2 cellular contexts compared by ENCODE assay signal in the genomic region with DNA sequence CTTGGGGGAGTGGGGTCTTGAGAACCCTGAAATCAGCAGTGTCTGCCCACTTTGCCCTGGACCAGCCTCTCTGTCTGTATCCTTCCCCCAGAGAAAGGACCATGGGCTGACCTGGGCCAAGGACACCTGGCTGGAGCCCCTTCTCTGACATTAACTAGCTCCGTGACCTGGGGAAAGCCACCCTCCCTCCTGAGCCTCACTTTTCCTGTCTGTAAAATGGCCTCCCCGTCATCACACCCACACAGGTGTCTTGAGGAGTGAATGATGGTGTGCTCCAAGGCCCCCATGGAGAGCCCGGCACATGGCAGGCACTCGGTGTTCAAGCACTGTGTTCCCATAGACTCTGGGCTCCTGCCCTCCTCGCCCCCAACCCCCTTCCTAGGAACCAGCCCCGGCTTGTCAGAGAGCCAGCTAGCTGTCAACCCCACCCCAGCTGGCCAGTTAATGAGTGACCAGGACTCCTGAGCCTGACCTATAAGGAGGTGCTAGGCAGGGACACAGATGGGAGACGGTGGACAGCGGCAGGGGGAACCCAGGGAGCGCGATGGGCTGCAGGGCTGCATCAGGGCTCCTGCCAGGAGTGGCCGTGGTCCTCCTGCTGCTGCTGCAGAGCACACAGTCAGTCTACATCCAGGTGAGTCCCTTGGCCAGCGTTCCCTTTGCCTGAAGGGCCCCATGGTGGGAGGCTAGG.
TF ChIP-seq lines count a peak whose summit lies in the region.

A gene (plus strand): TSS at position 504 of the 691 bp plus-strand sequence. CDS start 41 bp downstream, at position 545.

TF ChIP-seq in H1, 55 proteins besides CTCF, POLR2A, EP300 and RAD21 (continues in another document):
- TF ChIP-seq MAFK (IDR thresholded peaks at IDR 0.05; ENCODE audit: low read depth, low read length) (no peak), YY1 (IDR thresholded peaks at IDR 0.05; ENCODE audit: low read depth, low read length) (no peak), JUN (IDR thresholded peaks at IDR 0.05; ENCODE audit: low read depth, low read length) (no peak), RXRA (IDR thresholded peaks at IDR 0.05; ENCODE audit: insufficient read depth, low read depth, low read length) (no peak), NANOG (IDR thresholded peaks at IDR 0.05; ENCODE audit: insufficient read depth, low read depth, low read length, poor library complexity, severe bottlenecking) (no peak), FOSL1 (IDR thresholded peaks at IDR 0.05; ENCODE audit: insufficient read depth, low read depth, low read length) (no peak), SP1 (IDR thresholded peaks at IDR 0.05; ENCODE audit: low read depth, low read length) (no peak), CREB1 (IDR thresholded peaks at IDR 0.05) (no peak), SRF (IDR thresholded peaks at IDR 0.05; ENCODE audit: low read depth, low read length) (no peak), TAF7 (optimal IDR thresholded peaks at IDR 0.05; ENCODE audit: borderline replicate concordance, low read depth, low read length) (no peak), ZNF274 (IDR thresholded peaks at IDR 0.05; ENCODE audit: borderline replicate concordance, extremely low read depth, low read length) (no peak), ASH2L (IDR thresholded peaks at IDR 0.05; ENCODE audit: low read length) (no peak), SUZ12 (IDR thresholded peaks at IDR 0.05; ENCODE audit: low read length) (no peak), HDAC2 (IDR thresholded peaks at IDR 0.05; ENCODE audit: borderline replicate concordance in 1 of 2, low read depth in 2 of 2, low read length in 2 of 2) (no peak)
- TF ChIP-seq, protein P1, sequence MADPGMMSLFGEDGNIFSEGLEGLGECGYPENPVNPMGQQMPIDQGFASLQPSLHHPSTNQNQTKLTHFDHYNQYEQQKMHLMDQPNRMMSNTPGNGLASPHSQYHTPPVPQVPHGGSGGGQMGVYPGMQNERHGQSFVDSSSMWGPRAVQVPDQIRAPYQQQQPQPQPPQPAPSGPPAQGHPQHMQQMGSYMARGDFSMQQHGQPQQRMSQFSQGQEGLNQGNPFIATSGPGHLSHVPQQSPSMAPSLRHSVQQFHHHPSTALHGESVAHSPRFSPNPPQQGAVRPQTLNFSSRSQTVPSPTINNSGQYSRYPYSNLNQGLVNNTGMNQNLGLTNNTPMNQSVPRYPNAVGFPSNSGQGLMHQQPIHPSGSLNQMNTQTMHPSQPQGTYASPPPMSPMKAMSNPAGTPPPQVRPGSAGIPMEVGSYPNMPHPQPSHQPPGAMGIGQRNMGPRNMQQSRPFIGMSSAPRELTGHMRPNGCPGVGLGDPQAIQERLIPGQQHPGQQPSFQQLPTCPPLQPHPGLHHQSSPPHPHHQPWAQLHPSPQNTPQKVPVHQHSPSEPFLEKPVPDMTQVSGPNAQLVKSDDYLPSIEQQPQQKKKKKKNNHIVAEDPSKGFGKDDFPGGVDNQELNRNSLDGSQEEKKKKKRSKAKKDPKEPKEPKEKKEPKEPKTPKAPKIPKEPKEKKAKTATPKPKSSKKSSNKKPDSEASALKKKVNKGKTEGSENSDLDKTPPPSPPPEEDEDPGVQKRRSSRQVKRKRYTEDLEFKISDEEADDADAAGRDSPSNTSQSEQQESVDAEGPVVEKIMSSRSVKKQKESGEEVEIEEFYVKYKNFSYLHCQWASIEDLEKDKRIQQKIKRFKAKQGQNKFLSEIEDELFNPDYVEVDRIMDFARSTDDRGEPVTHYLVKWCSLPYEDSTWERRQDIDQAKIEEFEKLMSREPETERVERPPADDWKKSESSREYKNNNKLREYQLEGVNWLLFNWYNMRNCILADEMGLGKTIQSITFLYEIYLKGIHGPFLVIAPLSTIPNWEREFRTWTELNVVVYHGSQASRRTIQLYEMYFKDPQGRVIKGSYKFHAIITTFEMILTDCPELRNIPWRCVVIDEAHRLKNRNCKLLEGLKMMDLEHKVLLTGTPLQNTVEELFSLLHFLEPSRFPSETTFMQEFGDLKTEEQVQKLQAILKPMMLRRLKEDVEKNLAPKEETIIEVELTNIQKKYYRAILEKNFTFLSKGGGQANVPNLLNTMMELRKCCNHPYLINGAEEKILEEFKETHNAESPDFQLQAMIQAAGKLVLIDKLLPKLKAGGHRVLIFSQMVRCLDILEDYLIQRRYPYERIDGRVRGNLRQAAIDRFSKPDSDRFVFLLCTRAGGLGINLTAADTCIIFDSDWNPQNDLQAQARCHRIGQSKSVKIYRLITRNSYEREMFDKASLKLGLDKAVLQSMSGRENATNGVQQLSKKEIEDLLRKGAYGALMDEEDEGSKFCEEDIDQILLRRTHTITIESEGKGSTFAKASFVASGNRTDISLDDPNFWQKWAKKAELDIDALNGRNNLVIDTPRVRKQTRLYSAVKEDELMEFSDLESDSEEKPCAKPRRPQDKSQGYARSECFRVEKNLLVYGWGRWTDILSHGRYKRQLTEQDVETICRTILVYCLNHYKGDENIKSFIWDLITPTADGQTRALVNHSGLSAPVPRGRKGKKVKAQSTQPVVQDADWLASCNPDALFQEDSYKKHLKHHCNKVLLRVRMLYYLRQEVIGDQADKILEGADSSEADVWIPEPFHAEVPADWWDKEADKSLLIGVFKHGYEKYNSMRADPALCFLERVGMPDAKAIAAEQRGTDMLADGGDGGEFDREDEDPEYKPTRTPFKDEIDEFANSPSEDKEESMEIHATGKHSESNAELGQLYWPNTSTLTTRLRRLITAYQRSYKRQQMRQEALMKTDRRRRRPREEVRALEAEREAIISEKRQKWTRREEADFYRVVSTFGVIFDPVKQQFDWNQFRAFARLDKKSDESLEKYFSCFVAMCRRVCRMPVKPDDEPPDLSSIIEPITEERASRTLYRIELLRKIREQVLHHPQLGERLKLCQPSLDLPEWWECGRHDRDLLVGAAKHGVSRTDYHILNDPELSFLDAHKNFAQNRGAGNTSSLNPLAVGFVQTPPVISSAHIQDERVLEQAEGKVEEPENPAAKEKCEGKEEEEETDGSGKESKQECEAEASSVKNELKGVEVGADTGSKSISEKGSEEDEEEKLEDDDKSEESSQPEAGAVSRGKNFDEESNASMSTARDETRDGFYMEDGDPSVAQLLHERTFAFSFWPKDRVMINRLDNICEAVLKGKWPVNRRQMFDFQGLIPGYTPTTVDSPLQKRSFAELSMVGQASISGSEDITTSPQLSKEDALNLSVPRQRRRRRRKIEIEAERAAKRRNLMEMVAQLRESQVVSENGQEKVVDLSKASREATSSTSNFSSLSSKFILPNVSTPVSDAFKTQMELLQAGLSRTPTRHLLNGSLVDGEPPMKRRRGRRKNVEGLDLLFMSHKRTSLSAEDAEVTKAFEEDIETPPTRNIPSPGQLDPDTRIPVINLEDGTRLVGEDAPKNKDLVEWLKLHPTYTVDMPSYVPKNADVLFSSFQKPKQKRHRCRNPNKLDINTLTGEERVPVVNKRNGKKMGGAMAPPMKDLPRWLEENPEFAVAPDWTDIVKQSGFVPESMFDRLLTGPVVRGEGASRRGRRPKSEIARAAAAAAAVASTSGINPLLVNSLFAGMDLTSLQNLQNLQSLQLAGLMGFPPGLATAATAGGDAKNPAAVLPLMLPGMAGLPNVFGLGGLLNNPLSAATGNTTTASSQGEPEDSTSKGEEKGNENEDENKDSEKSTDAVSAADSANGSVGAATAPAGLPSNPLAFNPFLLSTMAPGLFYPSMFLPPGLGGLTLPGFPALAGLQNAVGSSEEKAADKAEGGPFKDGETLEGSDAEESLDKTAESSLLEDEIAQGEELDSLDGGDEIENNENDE (IDR thresholded peaks at IDR 0.05; ENCODE audit: insufficient replicate concordance, low read length): no peak
- TF ChIP-seq, protein P2, sequence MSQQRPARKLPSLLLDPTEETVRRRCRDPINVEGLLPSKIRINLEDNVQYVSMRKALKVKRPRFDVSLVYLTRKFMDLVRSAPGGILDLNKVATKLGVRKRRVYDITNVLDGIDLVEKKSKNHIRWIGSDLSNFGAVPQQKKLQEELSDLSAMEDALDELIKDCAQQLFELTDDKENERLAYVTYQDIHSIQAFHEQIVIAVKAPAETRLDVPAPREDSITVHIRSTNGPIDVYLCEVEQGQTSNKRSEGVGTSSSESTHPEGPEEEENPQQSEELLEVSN (IDR thresholded peaks at IDR 0.05): no peak

TF ChIP-seq in liver, 16 proteins besides CTCF, POLR2A, EP300 and RAD21:
- no peak for TF ChIP-seq FOXA1 (IDR thresholded peaks at IDR 0.05)
- no peak for TF ChIP-seq TAF1 (conservative IDR thresholded peaks at IDR 0.05)
- TF ChIP-seq FOXA2 (IDR thresholded peaks at IDR 0.05): no peak
- TF ChIP-seq, protein P3, sequence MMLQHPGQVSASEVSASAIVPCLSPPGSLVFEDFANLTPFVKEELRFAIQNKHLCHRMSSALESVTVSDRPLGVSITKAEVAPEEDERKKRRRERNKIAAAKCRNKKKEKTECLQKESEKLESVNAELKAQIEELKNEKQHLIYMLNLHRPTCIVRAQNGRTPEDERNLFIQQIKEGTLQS (IDR thresholded peaks at IDR 0.05): no peak
- no peak for TF ChIP-seq HNF4A (conservative IDR thresholded peaks at IDR 0.05)
- TF ChIP-seq, protein P4, sequence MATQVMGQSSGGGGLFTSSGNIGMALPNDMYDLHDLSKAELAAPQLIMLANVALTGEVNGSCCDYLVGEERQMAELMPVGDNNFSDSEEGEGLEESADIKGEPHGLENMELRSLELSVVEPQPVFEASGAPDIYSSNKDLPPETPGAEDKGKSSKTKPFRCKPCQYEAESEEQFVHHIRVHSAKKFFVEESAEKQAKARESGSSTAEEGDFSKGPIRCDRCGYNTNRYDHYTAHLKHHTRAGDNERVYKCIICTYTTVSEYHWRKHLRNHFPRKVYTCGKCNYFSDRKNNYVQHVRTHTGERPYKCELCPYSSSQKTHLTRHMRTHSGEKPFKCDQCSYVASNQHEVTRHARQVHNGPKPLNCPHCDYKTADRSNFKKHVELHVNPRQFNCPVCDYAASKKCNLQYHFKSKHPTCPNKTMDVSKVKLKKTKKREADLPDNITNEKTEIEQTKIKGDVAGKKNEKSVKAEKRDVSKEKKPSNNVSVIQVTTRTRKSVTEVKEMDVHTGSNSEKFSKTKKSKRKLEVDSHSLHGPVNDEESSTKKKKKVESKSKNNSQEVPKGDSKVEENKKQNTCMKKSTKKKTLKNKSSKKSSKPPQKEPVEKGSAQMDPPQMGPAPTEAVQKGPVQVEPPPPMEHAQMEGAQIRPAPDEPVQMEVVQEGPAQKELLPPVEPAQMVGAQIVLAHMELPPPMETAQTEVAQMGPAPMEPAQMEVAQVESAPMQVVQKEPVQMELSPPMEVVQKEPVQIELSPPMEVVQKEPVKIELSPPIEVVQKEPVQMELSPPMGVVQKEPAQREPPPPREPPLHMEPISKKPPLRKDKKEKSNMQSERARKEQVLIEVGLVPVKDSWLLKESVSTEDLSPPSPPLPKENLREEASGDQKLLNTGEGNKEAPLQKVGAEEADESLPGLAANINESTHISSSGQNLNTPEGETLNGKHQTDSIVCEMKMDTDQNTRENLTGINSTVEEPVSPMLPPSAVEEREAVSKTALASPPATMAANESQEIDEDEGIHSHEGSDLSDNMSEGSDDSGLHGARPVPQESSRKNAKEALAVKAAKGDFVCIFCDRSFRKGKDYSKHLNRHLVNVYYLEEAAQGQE (IDR thresholded peaks at IDR 0.05): no peak
- no peak for TF ChIP-seq NR2F2 (IDR thresholded peaks at IDR 0.05)
- TF ChIP-seq GABPA (IDR thresholded peaks at IDR 0.05 in 1 of 2, conservative IDR thresholded peaks at IDR 0.05 in 1 of 2): no peak
- TF ChIP-seq, protein P5, sequence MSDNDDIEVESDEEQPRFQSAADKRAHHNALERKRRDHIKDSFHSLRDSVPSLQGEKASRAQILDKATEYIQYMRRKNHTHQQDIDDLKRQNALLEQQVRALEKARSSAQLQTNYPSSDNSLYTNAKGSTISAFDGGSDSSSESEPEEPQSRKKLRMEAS (IDR thresholded peaks at IDR 0.05): no peak
TF ChIP-seq in liver: peak in this region for 0.
